ENCODE assay signal across 21 cellular contexts in the genomic region with DNA sequence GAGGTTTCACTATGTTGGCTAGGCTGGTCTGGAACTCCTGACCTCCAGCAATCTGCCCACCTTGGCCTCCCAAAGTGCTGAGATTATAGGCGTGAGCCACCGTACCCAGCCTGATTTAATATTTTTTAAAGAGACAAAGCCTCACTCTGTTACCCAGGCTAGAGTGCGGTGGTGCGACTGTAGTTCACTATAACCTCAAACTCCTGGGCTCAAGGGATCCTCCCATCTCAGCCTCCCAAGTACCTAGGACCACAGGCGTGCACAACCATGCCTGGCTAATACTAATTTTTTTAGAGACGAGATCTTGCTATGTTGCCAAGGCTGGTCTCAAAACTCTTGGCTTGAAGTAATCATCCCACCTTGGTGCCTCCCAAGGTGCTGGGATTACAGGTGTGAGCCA. TPM values are rescaled to one million over a fixed set of nuclear protein-coding genes. Genes with fewer than 3 reads are reported as not detected.
DNase-seq lines count a peak whose midpoint lies in the region; ATAC-seq, FAIRE-seq and TF ChIP-seq lines count a peak whose summit lies in the region.
"Had no signal": no experiment of that assay in that cellular context is flagged by ENCODE, and none has a peak within 500 bp of the region (broad histone marks: within the 10 kb centered on the region; RNA-seq: fewer than 3 reads in every experiment).

No MANE protein-coding gene starts in this region.

- peaks cover 15% of the 10 kb centered on the region for H3F3A ChIP-seq in smooth muscle cell (ENCODE audit: low read depth)

- H4K20me1 ChIP-seq in fibroblast of lung (ENCODE audit: control insufficient read depth, extremely low read depth, insufficient read depth, low read length) (no peaks in the 10 kb centered on the region), smooth muscle cell (ENCODE audit: low read depth) (peaks cover 61% of the 10 kb centered on the region)

- no peak for FAIRE-seq in A549 (lab: Jason Lieb, UNC)
- FAIRE-seq: GM12891, H1 had no signal

- H3K4me3 ChIP-seq in A549 (no peak overlapping the region), fibroblast of lung (replicated peaks in 1 of 4; ENCODE audit: control extremely low read depth in 1 of 4, insufficient read depth in 1 of 4, low read depth in 3 of 4, low read length in 4 of 4) (no peak overlapping the region), smooth muscle cell (no peak overlapping the region)
- H3K4me3 ChIP-seq: BLaER1 treated with 17β-estradiol and CSF1 and Interleukin-3, amounts not matched to agents 10 nM and 100 nM; right lobe of liver had no signal

- H3K79me2 ChIP-seq in fibroblast of lung (ENCODE audit: control insufficient read depth, insufficient read depth, low read length) (peaks cover 13% of the 10 kb centered on the region), smooth muscle cell (ENCODE audit: low read depth) (peaks cover 6% of the 10 kb centered on the region)

- POLR2A ChIA-PET in A549 (lab: Yijun Ruan, JAX): interaction anchor here (1.0 to 2.1 kb wide), 2 partner anchors 13 to 38 kb away, joined by 6 to 7 read pairs; partner anchors contain the start of genes GTPBP1 and TOMM22
- POLR2A ChIA-PET in RWPE1 (lab: Yijun Ruan, JAX; ENCODE audit: low non-redundant PET): interaction anchor here (0.6 kb wide), 1 partner anchor 204 kb away, joined by 6 read pairs; no protein-coding TSS in a partner anchor

- WGBS in A549 (ENCODE audit: missing lambda C conversion rate): 77% methylated on average over 6 of the region's 6 CpGs
- WGBS in smooth muscle cell (ENCODE audit: low lambda C conversion rate): 97% methylated on average over 6 of the region's 6 CpGs

- no peak for TF ChIP-seq POLR2A in A549 (IDR thresholded peaks at IDR 0.05; ENCODE audit: low read length)

- ATAC-seq in A549 (no peak), HG02884 (IDR thresholded peaks at IDR 0.05; ENCODE audit: unreplicated experiment) (no peak)
- ATAC-seq: natural killer cell treated with Interleukin-12 subunit alpha and Interleukin-12 subunit beta and Interleukin-15 and Interleukin-18, amount 100 ng/mL, for 72 hours had no signal

- H2AFZ ChIP-seq in fibroblast of lung (ENCODE audit: low read length) (no peak overlapping the region), smooth muscle cell (ENCODE audit: low read depth) (no peak overlapping the region)

- H3K4me1 ChIP-seq in A549 (peaks cover 15% of the 10 kb centered on the region), fibroblast of lung (ENCODE audit: control insufficient read depth, extremely low read depth, insufficient read depth, low read length) (peaks cover 5% of the 10 kb centered on the region), smooth muscle cell (ENCODE audit: low read depth) (no peaks in the 10 kb centered on the region)
- H3K4me1 ChIP-seq: Caco-2, right lobe of liver had no signal

- CTCF ChIA-PET in A549 (lab: Yijun Ruan, JAX) (interaction anchor here (1.1 to 2.5 kb wide), 3 partner anchors 11 to 21 kb away, joined by 4 to 22 read pairs (median 5); no protein-coding TSS in a partner anchor), RWPE1 (lab: Yijun Ruan, JAX) (no interaction called here)

- no peak for TF ChIP-seq EP300 in A549 (IDR thresholded peaks at IDR 0.05)

- no peak for TF ChIP-seq RAD21 in A549 (conservative IDR thresholded peaks at IDR 0.05 in 1 of 2, IDR thresholded peaks at IDR 0.05 in 1 of 2)

- H3K9ac ChIP-seq in fibroblast of lung (ENCODE audit: insufficient read depth, low read length) (no peak overlapping the region), smooth muscle cell (ENCODE audit: low read depth) (peak overlapping the region; percentile 67)

- DNase-seq in A549 (ENCODE audit: low read depth in 1 of 2, low spot score in 1 of 2): no peak
- no peak for DNase-seq in RWPE1 (ENCODE audit: low spot score)
- DNase-seq in fibroblast of lung (ENCODE audit: low read depth in 2 of 2): no peak
- DNase-seq in smooth muscle cell (lab: John Stamatoyannopoulos, UW; ENCODE audit: unreplicated experiment): no peak
- DNase-seq in A172 (ENCODE audit: low spot score): no peak
- no peak for DNase-seq in foreskin melanocyte
- no peak for DNase-seq in stimulated activated CD4-positive, alpha-beta T cell treated with anti-CD3 and anti-CD28 coated beads, Interleukin-1b, Interleukin-23, amount 100 ng/mL, for 48 hours
- DNase-seq: activated CD4-positive, alpha-beta T cell treated with anti-CD3 and anti-CD28 coated beads, Interleukin-2, amount 10 ng/mL, durations not matched to agents 7 days and 5 days; activated naive CD4-positive, alpha-beta T cell treated with anti-CD3 and anti-CD28 coated beads, Interleukin-2, amount 10 ng/mL, durations not matched to agents 7 days and 5 days; activated T-cell treated with anti-CD3 and anti-CD28 coated beads, Interleukin-2, amount 50 U/mL, for 48 hours; immature natural killer cell; NCI-H1092; NCI-H774; right lobe of liver had no signal

- H3K27me3 ChIP-seq in fibroblast of lung (ENCODE audit: control insufficient read depth, insufficient read depth, low read length) (no peaks in the 10 kb centered on the region), smooth muscle cell (ENCODE audit: low read depth) (no peaks in the 10 kb centered on the region)
- H3K27me3 ChIP-seq: BLaER1 treated with 17β-estradiol and CSF1 and Interleukin-3, amounts not matched to agents 10 nM and 100 nM; foreskin keratinocyte; right lobe of liver had no signal

- H3K4me2 ChIP-seq in A549 (peak overlapping the region; percentile 60; the same call in 2 of the 3 replicates), fibroblast of lung (ENCODE audit: extremely low read depth, insufficient read depth, low read length) (no peak overlapping the region), smooth muscle cell (peak overlapping the region; percentile 70)

- H3K9me3 ChIP-seq in A549 (no peaks in the 10 kb centered on the region), fibroblast of lung (ENCODE audit: control insufficient read depth, insufficient read depth, low read depth, low read length) (no peaks in the 10 kb centered on the region), smooth muscle cell (replicated peaks; ENCODE audit: low read depth) (no peaks in the 10 kb centered on the region)
- H3K9me3 ChIP-seq: BLaER1 treated with 17β-estradiol and CSF1 and Interleukin-3, amounts not matched to agents 10 nM and 100 nM; Caco-2; right lobe of liver had no signal

- TF ChIP-seq CTCF in A549 (IDR thresholded peaks at IDR 0.05): no peak
- no peak for TF ChIP-seq CTCF in RWPE1 (conservative IDR thresholded peaks at IDR 0.05; ENCODE audit: low read depth)
- TF ChIP-seq CTCF in fibroblast of lung (conservative IDR thresholded peaks at IDR 0.05 in 1 of 2, IDR thresholded peaks at IDR 0.05 in 1 of 2; ENCODE audit: low read depth in 1 of 2, low read length in 2 of 2): no peak
- TF ChIP-seq CTCF in smooth muscle cell (IDR thresholded peaks at IDR 0.05; ENCODE audit: borderline replicate concordance, insufficient read depth, poor library complexity, severe bottlenecking): no peak

- H3K36me3 ChIP-seq in fibroblast of lung (ENCODE audit: control insufficient read depth, insufficient read depth, low read length) (peaks cover 10% of the 10 kb centered on the region), smooth muscle cell (ENCODE audit: low read depth) (no peaks in the 10 kb centered on the region)

- H3K27ac ChIP-seq in A549: peak overlapping the region in 1 of 2 experiments; percentile 54; a peak in 3 of 6 replicates
- peak overlapping the region; percentile 76 for H3K27ac ChIP-seq in RWPE1
- H3K27ac ChIP-seq in fibroblast of lung (ENCODE audit: insufficient read depth, low read length): peak overlapping the region; percentile 17
- peak overlapping the region; percentile 90 for H3K27ac ChIP-seq in smooth muscle cell (ENCODE audit: low read depth)
- H3K27ac ChIP-seq: BLaER1 treated with 17β-estradiol and CSF1 and Interleukin-3, amounts not matched to agents 10 nM and 100 nM; foreskin keratinocyte; right lobe of liver had no signal

RNA-seq across cellular contexts. Expression of gene GTPBP1, which starts 13.5 kb away (rescaled TPM):
- 10.7 and 15.1 TPM in 2 replicates for polyA plus RNA-seq in A549 (2011; rRNA removed)
- polyA plus RNA-seq in A549 (2012; cell fraction: cytosol; rRNA removed): 8.6 and 10.5 TPM in 2 replicates
- polyA plus RNA-seq in A549 (2012; cell fraction: nucleus; rRNA removed): 29.4 and 33.7 TPM in 2 replicates
- polyA plus RNA-seq in A549 (2017; fragmentation: RNase III; extraction: RNeasy Plus Mini Kit Qiagen cat#74134 plus additional on column Dnase treatment): 7.1 to 9.0 TPM (median 8.8 TPM) in 3 replicates
- 19.9 and 28.5 TPM in 2 replicates for polyA minus RNA-seq in A549 (2011; rRNA and poly(A)+ RNA removed)
- total RNA-seq in fibroblast of lung: 18.0 and 23.1 TPM in 2 replicates
- polyA plus RNA-seq in fibroblast of lung: 20.6 and 26.6 TPM in 2 replicates
- 19.6 and 22.2 TPM in 2 replicates for polyA plus RNA-seq in fibroblast of lung (2012)
- polyA minus RNA-seq in fibroblast of lung (ENCODE audit: low replicate concordance): 59.4 and 70.1 TPM in 2 replicates
- 15.8 and 25.3 TPM in 2 replicates for total RNA-seq in smooth muscle cell
- polyA plus RNA-seq in smooth muscle cell: 23.7 and 24.3 TPM in 2 replicates
- total RNA-seq in A172 (2014; rRNA removed; shearing (Covaris generic)): 8.3 and 16.1 TPM in 2 replicates

RNA-seq across cellular contexts. Expression of gene JOSD1, which starts 18.5 kb away (rescaled TPM):
- polyA plus RNA-seq in A549 (2011; rRNA removed) (37.5 and 40.9 TPM in 2 replicates), A549 (2017; fragmentation: RNase III; extraction: RNeasy Plus Mini Kit Qiagen cat#74134 plus additional on column Dnase treatment) (28.5 to 30.9 TPM (median 29.7 TPM) in 3 replicates), fibroblast of lung (35.9 and 40.5 TPM in 2 replicates), smooth muscle cell (6.2 and 12.5 TPM in 2 replicates)
- 22.7 and 28.4 TPM in 2 replicates for polyA plus RNA-seq in A549 (2012; cell fraction: cytosol; rRNA removed)
- 25.9 and 35.5 TPM in 2 replicates for polyA plus RNA-seq in A549 (2012; cell fraction: nucleus; rRNA removed)
- 45.8 and 46.8 TPM in 2 replicates for polyA minus RNA-seq in A549 (2011; rRNA and poly(A)+ RNA removed)
- total RNA-seq in fibroblast of lung (59.1 and 62.1 TPM in 2 replicates), smooth muscle cell (38.9 and 41.1 TPM in 2 replicates)
- 32.4 and 32.9 TPM in 2 replicates for polyA plus RNA-seq in fibroblast of lung (2012)
- polyA minus RNA-seq in fibroblast of lung (ENCODE audit: low replicate concordance): 43.6 and 54.7 TPM in 2 replicates
- 43.3 and 44.5 TPM in 2 replicates for total RNA-seq in A172 (2014; rRNA removed; shearing (Covaris generic))

RNA-seq across cellular contexts. Expression of gene SUN2, which starts 36.6 kb away (rescaled TPM):
- polyA plus RNA-seq in A549 (2011; rRNA removed) (12.6 and 18.4 TPM in 2 replicates), A549 (2017; fragmentation: RNase III; extraction: RNeasy Plus Mini Kit Qiagen cat#74134 plus additional on column Dnase treatment) (21.7 to 26.4 TPM (median 24.0 TPM) in 3 replicates), fibroblast of lung (26.2 and 27.4 TPM in 2 replicates), smooth muscle cell (71.7 and 81.9 TPM in 2 replicates)
- polyA plus RNA-seq in A549 (2012; cell fraction: cytosol; rRNA removed): 20.2 and 27.5 TPM in 2 replicates
- polyA plus RNA-seq in A549 (2012; cell fraction: nucleus; rRNA removed): 63.4 and 82.4 TPM in 2 replicates
- 27.7 and 32.9 TPM in 2 replicates for polyA minus RNA-seq in A549 (2011; rRNA and poly(A)+ RNA removed)
- total RNA-seq in fibroblast of lung (42.1 and 76.6 TPM in 2 replicates), smooth muscle cell (59.1 and 60.6 TPM in 2 replicates)
- polyA plus RNA-seq in fibroblast of lung (2012): 46.4 and 50.4 TPM in 2 replicates
- polyA minus RNA-seq in fibroblast of lung (ENCODE audit: low replicate concordance): 183 and 189 TPM in 2 replicates
- 61.3 and 77.4 TPM in 2 replicates for total RNA-seq in A172 (2014; rRNA removed; shearing (Covaris generic))

RNA-seq across cellular contexts. Expression of gene TOMM22, which starts 37.4 kb away (rescaled TPM):
- polyA plus RNA-seq in A549 (2011; rRNA removed) (53.6 and 63.2 TPM in 2 replicates), A549 (2017; fragmentation: RNase III; extraction: RNeasy Plus Mini Kit Qiagen cat#74134 plus additional on column Dnase treatment) (68.4 to 69.8 TPM (median 69.2 TPM) in 3 replicates), fibroblast of lung (80.3 and 112 TPM in 2 replicates), smooth muscle cell (64.7 and 71.2 TPM in 2 replicates)
- 28.3 and 30.9 TPM in 2 replicates for polyA plus RNA-seq in A549 (2012; cell fraction: cytosol; rRNA removed)
- 9.5 and 18.8 TPM in 2 replicates for polyA plus RNA-seq in A549 (2012; cell fraction: nucleus; rRNA removed)
- 32.8 and 43.9 TPM in 2 replicates for polyA minus RNA-seq in A549 (2011; rRNA and poly(A)+ RNA removed)
- total RNA-seq in fibroblast of lung (61.1 and 65.0 TPM in 2 replicates), smooth muscle cell (57.5 and 63.3 TPM in 2 replicates)
- polyA plus RNA-seq in fibroblast of lung (2012): 59.8 and 89.6 TPM in 2 replicates
- 6.9 and 12.3 TPM in 2 replicates for polyA minus RNA-seq in fibroblast of lung (ENCODE audit: low replicate concordance)
- 58.0 and 67.7 TPM in 2 replicates for total RNA-seq in A172 (2014; rRNA removed; shearing (Covaris generic))
